Comparison of ENCODE assay signal across 8 cellular contexts in the genomic region with DNA sequence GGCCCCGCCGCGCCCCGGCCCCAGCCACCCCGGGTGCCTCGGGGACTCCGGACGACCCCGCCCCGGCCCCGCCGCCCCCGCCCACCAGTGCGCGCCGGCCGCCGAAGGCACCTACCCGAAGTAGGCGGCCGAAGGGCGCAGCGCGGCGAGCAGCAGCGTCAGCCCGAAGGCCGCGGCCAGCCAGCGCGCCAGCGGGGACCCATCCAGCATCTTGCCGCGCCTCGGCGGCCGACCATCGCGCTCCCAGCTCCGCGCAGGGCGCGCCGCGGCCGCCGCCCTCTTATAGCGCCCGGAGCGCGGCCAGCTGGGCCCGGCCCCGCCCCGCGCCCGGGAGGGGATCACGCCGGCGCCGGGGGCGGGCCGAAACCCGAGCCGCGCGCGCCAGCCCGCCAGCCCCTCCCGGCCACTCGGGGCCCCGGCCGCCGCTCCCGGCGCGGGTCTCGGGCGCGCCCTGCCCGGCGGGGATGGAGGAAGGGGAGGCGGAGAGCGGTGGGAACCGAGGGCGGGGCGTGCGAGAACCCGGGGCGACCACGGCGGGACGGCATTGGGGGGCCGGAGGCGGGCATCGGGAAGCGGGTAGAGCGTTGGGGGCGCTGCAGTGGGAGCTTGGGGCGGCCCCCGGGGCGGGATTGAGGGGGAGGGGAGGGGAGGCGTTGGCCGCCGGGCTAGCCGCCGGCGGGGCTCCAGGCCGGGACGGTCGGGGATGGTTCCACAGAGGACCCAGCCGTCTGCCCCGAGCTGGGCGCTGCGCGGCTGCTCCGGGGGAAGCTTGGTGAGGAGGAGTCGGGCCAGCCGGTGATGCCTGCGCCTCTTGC. TPM values are rescaled to one million over a fixed set of nuclear protein-coding genes. Genes with fewer than 3 reads are reported as not detected.
DNase-seq lines count a peak whose midpoint lies in the region; ATAC-seq and TF ChIP-seq lines count a peak whose summit lies in the region.

A gene with protein sequence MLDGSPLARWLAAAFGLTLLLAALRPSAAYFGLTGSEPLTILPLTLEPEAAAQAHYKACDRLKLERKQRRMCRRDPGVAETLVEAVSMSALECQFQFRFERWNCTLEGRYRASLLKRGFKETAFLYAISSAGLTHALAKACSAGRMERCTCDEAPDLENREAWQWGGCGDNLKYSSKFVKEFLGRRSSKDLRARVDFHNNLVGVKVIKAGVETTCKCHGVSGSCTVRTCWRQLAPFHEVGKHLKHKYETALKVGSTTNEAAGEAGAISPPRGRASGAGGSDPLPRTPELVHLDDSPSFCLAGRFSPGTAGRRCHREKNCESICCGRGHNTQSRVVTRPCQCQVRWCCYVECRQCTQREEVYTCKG (minus strand): TSS at position 255 of the 815 bp plus-strand sequence. CDS start 45 bp downstream, at position 210.

- peak; percentile 35 for ATAC-seq in CD4-positive, alpha-beta T cell (ENCODE audit: poor library complexity)
- ATAC-seq in GM21360 (IDR thresholded peaks at IDR 0.05; ENCODE audit: unreplicated experiment): peak; percentile 50
- peak; percentile 40 for ATAC-seq in stimulated activated memory B cell treated with anti-CD40 and anti-IgM and Interleukin-4, amounts not matched to agents 10 μg/mL and 1 μg/mL and 100 μg/mL, for 72 hours
- ATAC-seq in GM18867 (IDR thresholded peaks at IDR 0.05; ENCODE audit: unreplicated experiment): no peak
- ATAC-seq in GM18502 (IDR thresholded peaks at IDR 0.05; ENCODE audit: poor library complexity, unreplicated experiment): no peak

- no peaks in the 10 kb centered on the region for H3K4me1 Mint-ChIP-seq in CD4-positive, alpha-beta T cell (ENCODE audit: low read depth)
- peaks cover 12% of the 10 kb centered on the region for H3K4me1 Mint-ChIP-seq in stimulated activated memory B cell treated with anti-CD40 and anti-IgM and Interleukin-4, amounts not matched to agents 10 μg/mL and 1 μg/mL and 100 μg/mL, for 72 hours

- peaks cover 19% of the 10 kb centered on the region for H3K27me3 Mint-ChIP-seq in CD4-positive, alpha-beta T cell
- peaks cover 78% of the 10 kb centered on the region for H3K27me3 Mint-ChIP-seq in stimulated activated memory B cell treated with anti-CD40 and anti-IgM and Interleukin-4, amounts not matched to agents 10 μg/mL and 1 μg/mL and 100 μg/mL, for 72 hours

- TF ChIP-seq CTCF in CD4-positive, alpha-beta T cell (IDR thresholded peaks at IDR 0.05): no peak
- TF ChIP-seq CTCF in breast epithelium (IDR thresholded peaks at IDR 0.05): no peak

- intact Hi-C loops in CD4-positive, alpha-beta T cell (cut with DNase I, micrococcal nuclease): loop anchor here (2.0 to 5.0 kb wide), 4 partner anchors 97 to 465 kb away; no protein-coding TSS in a partner anchor
- intact Hi-C loops in breast epithelium (cut with DNase I; ENCODE audit: low total_unique reads): loop anchor here (10.0 kb wide), 2 partner anchors 183 to 463 kb away; no protein-coding TSS in a partner anchor

- no peak for TF ChIP-seq POLR2A in breast epithelium (IDR thresholded peaks at IDR 0.05)

- H3K9me3 ChIP-seq in CD4-positive, alpha-beta T cell (ENCODE audit: control insufficient read depth, low read length): no peaks in the 10 kb centered on the region
- H3K9me3 ChIP-seq in breast epithelium: no peaks in the 10 kb centered on the region

- peak in 1 of 10 experiments; percentile 30 for DNase-seq in CD4-positive, alpha-beta T cell
- DNase-seq in NCI-H345 treated with DMSO at 0.1 percent for 48 hours (lab: John Stamatoyannopoulos, UW; ENCODE audit: unreplicated experiment) (peak; percentile 23), breast epithelium (ENCODE audit: low spot score in 2 of 2) (peak in 1 of 2 donors; percentile 50), iPS-NIHi11 (ENCODE audit: low spot score) (peak; percentile 97)

- CTCF ChIA-PET in CD4-positive, alpha-beta T cell (lab: Charles Lee): interaction anchor here (1.6 kb wide), 1 partner anchor 186 kb away, joined by 6 read pairs; no protein-coding TSS in a partner anchor

- no peaks in the 10 kb centered on the region for H3K9me3 Mint-ChIP-seq in CD4-positive, alpha-beta T cell
- no peaks in the 10 kb centered on the region for H3K9me3 Mint-ChIP-seq in stimulated activated memory B cell treated with anti-CD40 and anti-IgM and Interleukin-4, amounts not matched to agents 10 μg/mL and 1 μg/mL and 100 μg/mL, for 72 hours

- peak within 1 kb of the TSS; percentile 66 for H3K4me3 Mint-ChIP-seq in CD4-positive, alpha-beta T cell
- peak within 1 kb of the TSS; percentile 57 for H3K4me3 Mint-ChIP-seq in stimulated activated memory B cell treated with anti-CD40 and anti-IgM and Interleukin-4, amounts not matched to agents 10 μg/mL and 1 μg/mL and 100 μg/mL, for 72 hours

- H3K27ac ChIP-seq in CD4-positive, alpha-beta T cell (ENCODE audit: low read depth, low read length): no peak within 1 kb of the TSS
- peak within 1 kb of the TSS; percentile 72 to 78 for H3K27ac ChIP-seq in breast epithelium

- H3K27ac Mint-ChIP-seq in CD4-positive, alpha-beta T cell: no peak within 1 kb of the TSS
- peak within 1 kb of the TSS; percentile 36 for H3K27ac Mint-ChIP-seq in stimulated activated memory B cell treated with anti-CD40 and anti-IgM and Interleukin-4, amounts not matched to agents 10 μg/mL and 1 μg/mL and 100 μg/mL, for 72 hours

- peaks cover 7 to 11% of the 10 kb centered on the region in 2 donors for H3K4me1 ChIP-seq in breast epithelium

- H3K36me3 Mint-ChIP-seq in CD4-positive, alpha-beta T cell (ENCODE audit: low read depth): no peaks in the 10 kb centered on the region
- no peaks in the 10 kb centered on the region for H3K36me3 Mint-ChIP-seq in stimulated activated memory B cell treated with anti-CD40 and anti-IgM and Interleukin-4, amounts not matched to agents 10 μg/mL and 1 μg/mL and 100 μg/mL, for 72 hours

- POLR2A ChIA-PET in CD4-positive, alpha-beta T cell (lab: Charles Lee): interaction anchor here (0.5 to 1.4 kb wide), 3 partner anchors 160 to 189 kb away, joined by 3 to 7 read pairs (median 6); no protein-coding TSS in a partner anchor

- H3K36me3 ChIP-seq in breast epithelium: no peaks in the 10 kb centered on the region

- peaks cover 19% of the 10 kb centered on the region for H3K27me3 ChIP-seq in CD4-positive, alpha-beta T cell (ENCODE audit: control insufficient read depth, insufficient read depth, low read length)
- peaks cover 0 to 6% of the 10 kb centered on the region in 2 donors for H3K27me3 ChIP-seq in breast epithelium

- peak within 1 kb of the TSS; percentile 51 to 70 (median 61) for H3K4me3 ChIP-seq in breast epithelium

RNA-seq across cellular contexts. Expression of the gene that starts here (rescaled TPM):
- not detected for total RNA-seq in CD4-positive, alpha-beta T cell
- total RNA-seq in breast epithelium: 1 to 10 TPM; 1.1 to 2.5 (median 1.3) TPM

Comparison
In these comparisons a context has a peak if more than half of its experiments do, and no peak if none do; other contexts are left out.
1. Peak in ATAC-seq in CD4-positive, alpha-beta T cell; RNA of the gene not detected or under 1 TPM.
2. ATAC-seq: peak in GM21360 (single experiment) and stimulated activated memory B cell treated with anti-CD40 and anti-IgM and Interleukin-4, amounts not matched to agents 10 μg/mL and 1 μg/mL and 100 μg/mL, for 72 hours (single experiment); none in GM18867 (single experiment) and GM18502 (single experiment).